15 cellular contexts compared by ENCODE assay signal in genomic region chr5:27516437-27516836, GRCh38.
"Had no signal": no experiment of that assay in that cellular context is flagged by ENCODE, and none has a peak within 500 bp of the region (broad histone marks: within the 10 kb centered on the region; RNA-seq: fewer than 3 reads in every experiment).

No MANE protein-coding gene starts in this region.

- DNase-seq: activated CD4-positive, alpha-beta T cell treated with anti-CD3 and anti-CD28 coated beads for 1 hour; activated CD4-positive, alpha-beta T cell treated with anti-CD3 and anti-CD28 coated beads, Interleukin-2, amount 50 U/mL, for 4 hours; activated gamma-delta T cell treated with Interleukin-2 at 50 U/mL for 16 hours; activated T-cell treated with anti-CD3 and anti-CD28 coated beads, Interleukin-2, amount 50 U/mL, for 72 hours; effector CD8-positive, alpha-beta T cell; esophagus squamous epithelium; left cardiac atrium; lower lobe of right lung; stimulated activated CD4-positive, alpha-beta T cell treated with anti-CD3 and anti-CD28 coated beads, Interleukin-4, amount 100 ng/mL, for 1 hour; stimulated activated naive CD8-positive, alpha-beta T cell treated with anti-CD3 and anti-CD28 coated beads, Interleukin-15, amount 100 ng/mL, for 72 hours; transverse colon; uterus; WERI-Rb-1 had no signal

- H3K4me3 ChIP-seq: esophagus squamous epithelium, lower lobe of right lung, smooth muscle cell, suprapubic skin, transverse colon, uterus had no signal
